Comparison of ENCODE assay signal across 10 cellular contexts in the genomic region with DNA sequence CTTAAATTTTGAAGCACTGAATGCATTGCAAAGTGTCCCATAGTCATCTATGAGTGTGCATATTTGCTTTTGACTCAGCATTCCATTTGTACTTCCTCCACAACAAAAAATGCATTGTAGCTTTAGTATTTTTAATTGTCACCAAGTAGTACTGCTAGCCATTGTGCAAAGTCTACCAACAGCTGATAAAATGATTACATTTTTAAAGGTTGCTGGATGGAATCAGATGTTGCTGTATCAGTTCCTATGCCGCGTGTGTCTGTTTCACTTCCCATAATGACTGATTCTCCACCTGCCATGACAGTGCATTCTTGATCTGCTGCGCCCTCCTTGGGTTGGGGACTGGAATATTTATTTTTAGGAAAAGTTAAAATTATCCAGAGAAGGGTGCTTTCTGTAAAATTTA. TPM values are rescaled to one million over a fixed set of nuclear protein-coding genes. Genes with fewer than 3 reads are reported as not detected.
DNase-seq lines count a peak whose midpoint lies in the region; ATAC-seq and TF ChIP-seq lines count a peak whose summit lies in the region.
"Had no signal": no experiment of that assay in that cellular context is flagged by ENCODE, and none has a peak within 500 bp of the region (broad histone marks: within the 10 kb centered on the region; RNA-seq: fewer than 3 reads in every experiment).

No MANE protein-coding gene starts in this region.

- peak; percentile 64 for ATAC-seq in GM18858 (IDR thresholded peaks at IDR 0.05; ENCODE audit: unreplicated experiment)
- peak; percentile 65 for ATAC-seq in HG02610 (IDR thresholded peaks at IDR 0.05; ENCODE audit: unreplicated experiment)

- no peak overlapping the region for H3K4me3 ChIP-seq in esophagus muscularis mucosa
- H3K4me3 ChIP-seq: cardiac muscle cell had no signal

- H3K27me3 ChIP-seq in esophagus muscularis mucosa = no peaks in the 10 kb centered on the region
- H3K27me3 ChIP-seq: cardiac muscle cell had no signal

- no peak for TF ChIP-seq POLR2A in esophagus muscularis mucosa (IDR thresholded peaks at IDR 0.05; ENCODE audit: low read depth)

- no peak for TF ChIP-seq CTCF in esophagus muscularis mucosa (IDR thresholded peaks at IDR 0.05)

- no peak overlapping the region for H3K27ac ChIP-seq in esophagus muscularis mucosa (replicated peaks in 1 of 4)
- H3K27ac ChIP-seq: cardiac muscle cell had no signal

- peaks cover 0 to 19% (median 16%) of the 10 kb centered on the region in 4 donors for H3K4me1 ChIP-seq in esophagus muscularis mucosa

- H3K36me3 ChIP-seq in esophagus muscularis mucosa = no peaks in the 10 kb centered on the region
- H3K36me3 ChIP-seq: cardiac muscle cell had no signal

- intact Hi-C loops in esophagus muscularis mucosa (cut with DNase I) = loop anchor here (10.0 kb wide), 1 partner anchor 798 kb away; no protein-coding TSS in a partner anchor

- DNase-seq in NAMALWA (ENCODE audit: low spot score) (peak; percentile 66), midbrain (lab: John Stamatoyannopoulos, UW) (peak; percentile 13), H4 (ENCODE audit: low spot score) (no peak), mesenteric fat pad (ENCODE audit: low spot score) (no peak), esophagus muscularis mucosa (ENCODE audit: extremely low spot score) (no peak), retina (no peak)
- DNase-seq: NCI-H2171 had no signal

- 80% methylated on average over 3 of the region's 3 CpGs for WGBS in esophagus muscularis mucosa

- peaks cover 0 to 5% (median 0%) of the 10 kb centered on the region in 4 donors for H3K9me3 ChIP-seq in esophagus muscularis mucosa

- TF ChIP-seq EP300 in esophagus muscularis mucosa (IDR thresholded peaks at IDR 0.05) = no peak

RNA-seq across cellular contexts. Expression of gene SLX4IP, which starts 41.2 kb away (rescaled TPM):
- 4.7 and 5.2 TPM in 2 replicates for total RNA-seq in H4 (2014; rRNA removed; shearing (Covaris generic))
- total RNA-seq in mesenteric fat pad (3.0 TPM), esophagus muscularis mucosa (1 to 10 TPM; 1.2 to 2.1 (median 1.5) TPM)

RNA-seq across cellular contexts. Expression of gene MKKS, which starts 42.3 kb away (rescaled TPM):
- total RNA-seq in H4 (2014; rRNA removed; shearing (Covaris generic)) = 7.5 and 14.1 TPM in 2 replicates
- total RNA-seq in mesenteric fat pad (14.4 TPM), esophagus muscularis mucosa (10 to 100 TPM; 14.1 to 19.3 (median 16.7) TPM)

Comparison
In these comparisons a context has a peak if more than half of its experiments do, and no peak if none do; other contexts are left out.
1. DNase-seq: peak in NAMALWA (single experiment) and midbrain (single experiment); none in H4 (single experiment), mesenteric fat pad (single experiment), esophagus muscularis mucosa (single experiment) and retina (single experiment).